ENCODE assay signal across 25 cellular contexts in the genomic region with DNA sequence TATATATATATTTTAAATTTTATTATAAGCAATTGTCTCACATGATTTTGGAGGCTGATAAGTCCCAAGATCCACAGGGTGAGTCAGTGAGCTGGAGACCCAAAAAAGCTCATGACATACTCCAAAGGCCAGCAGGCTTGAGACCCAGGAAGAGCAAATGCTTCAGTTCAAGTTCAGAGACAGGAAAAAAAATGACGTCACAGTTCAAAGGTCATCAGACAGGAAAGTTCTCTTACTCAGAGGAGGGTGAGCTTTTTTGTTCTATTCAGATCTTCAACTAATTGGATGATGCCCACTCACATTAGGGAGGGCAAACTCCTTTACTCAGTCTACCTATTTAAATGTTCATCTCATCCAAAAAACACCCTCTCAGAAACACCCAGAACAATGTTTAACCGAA. TPM values are rescaled to one million over a fixed set of nuclear protein-coding genes. Genes with fewer than 3 reads are reported as not detected.
"Had no signal": no experiment of that assay in that cellular context is flagged by ENCODE, and none has a peak within 500 bp of the region (broad histone marks: within the 10 kb centered on the region; RNA-seq: fewer than 3 reads in every experiment).

No MANE protein-coding gene starts in this region.

- H3K27ac ChIP-seq: epithelial cell of prostate, esophagus squamous epithelium, left ventricle myocardium inferior, pancreas, right lobe of liver, testis, upper lobe of right lung had no signal

- FAIRE-seq: endometrium, islet of Langerhans, pancreas had no signal

- H3K4me1 ChIP-seq: pancreas had no signal

- H3K36me3 ChIP-seq: esophagus squamous epithelium, left ventricle myocardium inferior, pancreas, right lobe of liver, tibial nerve, upper lobe of right lung, vagina had no signal

- ATAC-seq: pancreas; stimulated activated naive B cell treated with anti-CD40 and anti-IgM and Interleukin-4, amounts not matched to agents 10 μg/mL and 1 μg/mL and 100 μg/mL, for 72 hours; stimulated activated naive CD8-positive, alpha-beta T cell treated with anti-CD3 and anti-CD28 coated beads, Interleukin-15, amount 100 ng/mL, for 72 hours; upper lobe of right lung had no signal

- H3K9me3 ChIP-seq: esophagus squamous epithelium, left ventricle myocardium inferior, pancreas, right lobe of liver, testis, tibial nerve, upper lobe of right lung, vagina had no signal

- H3K4me3 ChIP-seq: esophagus squamous epithelium, left ventricle myocardium inferior, lung, pancreas, right lobe of liver, testis, tibial nerve, upper lobe of right lung, vagina had no signal

- H3K27me3 ChIP-seq: esophagus squamous epithelium, pancreas, right lobe of liver, testis, tibial nerve, upper lobe of right lung, vagina had no signal

- DNase-seq: cortex of kidney; effector memory CD4-positive, alpha-beta T cell; esophagus squamous epithelium; foreskin fibroblast; head of caudate nucleus; hypothalamus; left ventricle myocardium inferior; mesendoderm; naive B cell; occipital lobe; pancreas; right lobe of liver; stimulated activated CD4-positive, alpha-beta T cell treated with anti-CD3 and anti-CD28 coated beads, Interleukin-2, amount 100 ng/mL, for 24 hours; stimulated activated CD4-positive, alpha-beta T cell treated with anti-CD3 and anti-CD28 coated beads, Interleukin-4, amount 100 ng/mL, for 4 hours; stimulated activated naive B cell treated with anti-CD40 and anti-IgM and Interleukin-4, amounts not matched to agents 10 μg/mL and 1 μg/mL and 100 μg/mL, for 72 hours; stimulated activated naive CD8-positive, alpha-beta T cell treated with anti-CD3 and anti-CD28 coated beads, Interleukin-15, amount 100 ng/mL, for 72 hours; testis; upper lobe of right lung had no signal

RNA-seq across cellular contexts. Expression of a gene that starts 18.2 kb away (rescaled TPM):
- total RNA-seq: renal cortical epithelial cell, vagina had no signal
